30 cellular contexts compared by ENCODE assay signal in genomic region chr2:41957431-41957830, GRCh38.
"Had no signal": no experiment of that assay in that cellular context is flagged by ENCODE, and none has a peak within 500 bp of the region (broad histone marks: within the 10 kb centered on the region; RNA-seq: fewer than 3 reads in every experiment).

No MANE protein-coding gene starts in this region.

- H3K4me1 ChIP-seq: pancreas, prostate gland, testis, transverse colon, upper lobe of left lung had no signal

- H2AFZ ChIP-seq: hepatocyte had no signal

- H3K36me3 Mint-ChIP-seq: naive thymus-derived CD4-positive, alpha-beta T cell; natural killer cell treated with Interleukin-12 subunit alpha and Interleukin-12 subunit beta and Interleukin-15 and Interleukin-18, amount 100 ng/mL, for 72 hours; stimulated activated memory B cell treated with anti-CD40 and anti-IgM and Interleukin-4, amounts not matched to agents 10 μg/mL and 1 μg/mL and 100 μg/mL, for 72 hours had no signal

- ATAC-seq: heart right ventricle; mucosa of descending colon; naive thymus-derived CD4-positive, alpha-beta T cell; natural killer cell treated with Interleukin-12 subunit alpha and Interleukin-12 subunit beta and Interleukin-15 and Interleukin-18, amount 100 ng/mL, for 72 hours; right cardiac atrium; stimulated activated memory B cell treated with anti-CD40 and anti-IgM and Interleukin-4, amounts not matched to agents 10 μg/mL and 1 μg/mL and 100 μg/mL, for 72 hours; stimulated activated naive CD8-positive, alpha-beta T cell treated with anti-CD3 and anti-CD28 coated beads, Interleukin-15, Interleukin-2, amounts not matched to agents 100 U/mL and 50 U/mL, for 24 hours had no signal

- H3K27me3 ChIP-seq: heart right ventricle, hepatocyte, pancreas, sigmoid colon, spleen, stomach, testis, thyroid gland, transverse colon, upper lobe of left lung had no signal

- H3K4me2 ChIP-seq: hepatocyte had no signal

- H3K9me3 ChIP-seq: heart right ventricle, left ventricle myocardium inferior, mucosa of descending colon, pancreas, prostate gland, sigmoid colon, spleen, stomach, testis, thyroid gland, transverse colon, upper lobe of left lung had no signal

- H3K4me3 Mint-ChIP-seq: naive thymus-derived CD4-positive, alpha-beta T cell; natural killer cell treated with Interleukin-12 subunit alpha and Interleukin-12 subunit beta and Interleukin-15 and Interleukin-18, amount 100 ng/mL, for 72 hours; neural crest cell; stimulated activated memory B cell treated with anti-CD40 and anti-IgM and Interleukin-4, amounts not matched to agents 10 μg/mL and 1 μg/mL and 100 μg/mL, for 72 hours had no signal

- H3K36me3 ChIP-seq: heart right ventricle, left ventricle myocardium inferior, pancreas, prostate gland, sigmoid colon, spleen, stomach, thyroid gland, transverse colon, upper lobe of left lung had no signal

- H3K9me3 Mint-ChIP-seq: naive thymus-derived CD4-positive, alpha-beta T cell; natural killer cell treated with Interleukin-12 subunit alpha and Interleukin-12 subunit beta and Interleukin-15 and Interleukin-18, amount 100 ng/mL, for 72 hours; neural crest cell had no signal

- H3K27ac ChIP-seq: heart right ventricle, hepatocyte, left ventricle myocardium inferior, pancreas, prostate gland, sigmoid colon, spleen, stomach, testis, thyroid gland, transverse colon, upper lobe of left lung had no signal

- H3K27ac Mint-ChIP-seq: naive thymus-derived CD4-positive, alpha-beta T cell; natural killer cell treated with Interleukin-12 subunit alpha and Interleukin-12 subunit beta and Interleukin-15 and Interleukin-18, amount 100 ng/mL, for 72 hours; stimulated activated memory B cell treated with anti-CD40 and anti-IgM and Interleukin-4, amounts not matched to agents 10 μg/mL and 1 μg/mL and 100 μg/mL, for 72 hours had no signal

- H3K4me3 ChIP-seq: heart right ventricle, hepatocyte, left ventricle myocardium inferior, lung, mucosa of descending colon, pancreas, prostate gland, sigmoid colon, spleen, stomach, testis, thyroid gland, transverse colon, upper lobe of left lung had no signal

- DNase-seq: heart right ventricle; islet precursor cell; left ventricle myocardium inferior; mesendoderm; midbrain; mucosa of descending colon; naive thymus-derived CD4-positive, alpha-beta T cell; nucleus accumbens; pancreas; posterior cingulate gyrus; retina; right cardiac atrium; sigmoid colon; small intestine; spleen; stimulated activated CD4-positive, alpha-beta T cell treated with anti-CD3 and anti-CD28 coated beads, Interleukin-4, amount 100 ng/mL, for 24 hours; stimulated activated CD8-positive, alpha-beta memory T cell treated with anti-CD3 and anti-CD28 coated beads, Interleukin-4, amount 100 ng/mL, for 48 hours; stimulated activated naive CD8-positive, alpha-beta T cell treated with anti-CD3 and anti-CD28 coated beads, Interleukin-15, Interleukin-2, amounts not matched to agents 100 U/mL and 50 U/mL, for 24 hours; stomach; testis; thyroid gland; transverse colon; upper lobe of left lung had no signal

- H3K79me2 ChIP-seq: hepatocyte had no signal

- FAIRE-seq: pancreas, small intestine, urothelium cell line had no signal
